15 cellular contexts compared by ENCODE assay signal in genomic region chr6:107304421-107305025, GRCh38.
DNase-seq lines count a peak whose midpoint lies in the region; ATAC-seq and TF ChIP-seq lines count a peak whose summit lies in the region.
"Had no signal": no experiment of that assay in that cellular context is flagged by ENCODE, and none has a peak within 500 bp of the region (broad histone marks: within the 10 kb centered on the region; RNA-seq: fewer than 3 reads in every experiment).

No MANE protein-coding gene starts in this region.

- 24% methylated on average over 5 of the region's 5 CpGs for WGBS in mammary epithelial cell (ENCODE audit: low coverage, missing lambda C conversion rate)

- no peaks in the 10 kb centered on the region for H3K27me3 ChIP-seq in mammary epithelial cell (ENCODE audit: insufficient read depth, low read length)
- H3K27me3 ChIP-seq: upper lobe of right lung had no signal

- in situ Hi-C loops in mammary epithelial cell (cut with MboI; ENCODE audit: low sequenced_read_pairs in 2 of 2): no loop called here

- H3K4me2 ChIP-seq in mammary epithelial cell (ENCODE audit: insufficient read depth, low read depth, low read length): peak overlapping the region; percentile 73
- H3K4me2 ChIP-seq: A549 had no signal

- H3K27ac ChIP-seq in mammary epithelial cell (ENCODE audit: insufficient read depth, low read depth, low read length): peak overlapping the region; percentile 65
- H3K27ac ChIP-seq: A549, upper lobe of right lung had no signal

- POLR2A ChIA-PET in activated CD4-positive, alpha-beta T cell treated with anti-CD3 and anti-CD28 coated beads for 36 hours (lab: Charles Lee): no interaction called here

- no peaks in the 10 kb centered on the region for H3K9me3 Mint-ChIP-seq in activated CD4-positive, alpha-beta T cell treated with anti-CD3 and anti-CD28 coated beads for 36 hours (ENCODE audit: low read depth)
- H3K9me3 Mint-ChIP-seq: naive B cell had no signal

- no peak overlapping the region for H3K4me3 ChIP-seq in mammary epithelial cell (replicated peaks in 1 of 3; ENCODE audit: insufficient read depth in 1 of 3, low read depth in 2 of 3, low read length in 3 of 3)
- H3K4me3 ChIP-seq: A549, upper lobe of right lung had no signal

- H3K27ac Mint-ChIP-seq in activated CD4-positive, alpha-beta T cell treated with anti-CD3 and anti-CD28 coated beads for 36 hours: no peak overlapping the region

- H3K36me3 Mint-ChIP-seq in activated CD4-positive, alpha-beta T cell treated with anti-CD3 and anti-CD28 coated beads for 36 hours (ENCODE audit: low read depth): no peaks in the 10 kb centered on the region

- H3K27me3 Mint-ChIP-seq in activated CD4-positive, alpha-beta T cell treated with anti-CD3 and anti-CD28 coated beads for 36 hours: no peaks in the 10 kb centered on the region
- H3K27me3 Mint-ChIP-seq: naive B cell had no signal

- BruUV-seq in mammary epithelial cell (replicated peaks; lab: Mats Ljungman, UMichigan): no TSS peak

- H2AFZ ChIP-seq in mammary epithelial cell (ENCODE audit: low read depth, low read length): peak overlapping the region; percentile 44

- H3K9ac ChIP-seq in mammary epithelial cell (ENCODE audit: insufficient read depth, low read length): no peak overlapping the region

- peak; percentile 99 for ATAC-seq in activated CD4-positive, alpha-beta T cell treated with anti-CD3 and anti-CD28 coated beads for 36 hours
- ATAC-seq in GM21619 (IDR thresholded peaks at IDR 0.05; ENCODE audit: unreplicated experiment): no peak
- ATAC-seq: A549, left cardiac atrium, upper lobe of right lung had no signal

- intact Hi-C loops in activated CD4-positive, alpha-beta T cell treated with anti-CD3 and anti-CD28 coated beads for 36 hours (cut with DNase I, micrococcal nuclease): no loop called here
- intact Hi-C loops in mammary epithelial cell (cut with micrococcal nuclease): no loop called here

- no peaks in the 10 kb centered on the region for H4K20me1 ChIP-seq in mammary epithelial cell (ENCODE audit: insufficient read depth, low read length)

- DNase-seq in activated CD4-positive, alpha-beta T cell treated with anti-CD3 and anti-CD28 coated beads for 36 hours: peak; percentile 63
- DNase-seq in activated CD4-positive, alpha-beta T cell treated with anti-CD3 and anti-CD28 coated beads, Interleukin-2, amount 50 U/mL, for 4 hours: no peak
- DNase-seq in NCI-H226: peak; percentile 77
- DNase-seq in mammary epithelial cell: peak; percentile 94
- DNase-seq in stimulated activated CD4-positive, alpha-beta T cell treated with anti-CD3 and anti-CD28 coated beads, Interleukin-4, amount 100 ng/mL, for 24 hours: peak; percentile 35
- DNase-seq in OCI-M2 (lab: John Stamatoyannopoulos, UW; ENCODE audit: unreplicated experiment): no peak
- no peak for DNase-seq in mucosa of gallbladder (ENCODE audit: low spot score)
- DNase-seq: amniotic stem cell, Caco-2, left cardiac atrium, naive B cell, NCI-H2029, upper lobe of right lung had no signal

- no peaks in the 10 kb centered on the region for H3K9me3 ChIP-seq in mammary epithelial cell (replicated peaks; ENCODE audit: insufficient read depth, low read length)
- H3K9me3 ChIP-seq: A549, Caco-2, upper lobe of right lung had no signal

- H3K79me2 ChIP-seq in mammary epithelial cell (ENCODE audit: insufficient read depth, low read length): no peaks in the 10 kb centered on the region

- peaks cover 14% of the 10 kb centered on the region for H3K4me1 Mint-ChIP-seq in activated CD4-positive, alpha-beta T cell treated with anti-CD3 and anti-CD28 coated beads for 36 hours

- no peaks in the 10 kb centered on the region for H3K36me3 ChIP-seq in mammary epithelial cell (ENCODE audit: insufficient read depth, low read length)
- H3K36me3 ChIP-seq: upper lobe of right lung had no signal

- CTCF ChIA-PET in activated CD4-positive, alpha-beta T cell treated with anti-CD3 and anti-CD28 coated beads for 36 hours (lab: Charles Lee): interaction anchor here (0.6 kb wide), 1 partner anchor 113 kb away, joined by 3 read pairs; no protein-coding TSS in a partner anchor
- CTCF ChIA-PET in mammary epithelial cell (lab: Charles Lee; ENCODE audit: low non-redundant PET): no interaction called here

- no peak overlapping the region for H3K4me3 Mint-ChIP-seq in activated CD4-positive, alpha-beta T cell treated with anti-CD3 and anti-CD28 coated beads for 36 hours
- H3K4me3 Mint-ChIP-seq: naive B cell had no signal

- no peak for TF ChIP-seq CTCF in mammary epithelial cell (conservative IDR thresholded peaks at IDR 0.05 in 1 of 2, IDR thresholded peaks at IDR 0.05 in 1 of 2; ENCODE audit: extremely low read depth in 1 of 2, insufficient read depth in 1 of 2, low read depth in 1 of 2, low read length in 2 of 2)

- dilution Hi-C loops in mammary epithelial cell (cut with HindIII; ENCODE audit: low sequenced_read_pairs): no loop called here

- peaks cover 20% of the 10 kb centered on the region for H3K4me1 ChIP-seq in mammary epithelial cell (ENCODE audit: insufficient read depth, low read length)
- H3K4me1 ChIP-seq: A549, Caco-2, upper lobe of right lung had no signal

Comparison
In these comparisons a context has a peak if more than half of its experiments do, and no peak if none do; other contexts are left out.
1. DNase-seq: peak in activated CD4-positive, alpha-beta T cell treated with anti-CD3 and anti-CD28 coated beads for 36 hours (single experiment), NCI-H226 (single experiment), mammary epithelial cell (single experiment) and stimulated activated CD4-positive, alpha-beta T cell treated with anti-CD3 and anti-CD28 coated beads, Interleukin-4, amount 100 ng/mL, for 24 hours (single experiment); none in activated CD4-positive, alpha-beta T cell treated with anti-CD3 and anti-CD28 coated beads, Interleukin-2, amount 50 U/mL, for 4 hours (0 of 2), OCI-M2 (single experiment) and mucosa of gallbladder (single experiment).